ENCODE assay signal across 16 cellular contexts in genomic region chr2:241802806-241803318, GRCh38. TPM values are rescaled to one million over a fixed set of nuclear protein-coding genes. Genes with fewer than 3 reads are reported as not detected.
A peak's percentile ranks its signal among the peaks of the same experiment; 100 is the strongest.
DNase-seq lines count a peak whose midpoint lies in the region; ATAC-seq, FAIRE-seq and TF ChIP-seq lines count a peak whose summit lies in the region.
"Had no signal": no experiment of that assay in that cellular context is flagged by ENCODE, and none has a peak within 500 bp of the region (broad histone marks: within the 10 kb centered on the region; RNA-seq: fewer than 3 reads in every experiment).

No MANE protein-coding gene starts in this region.

- TF ChIP-seq RAD21 in HepG2 (CRISPR knock-in tag; IDR thresholded peaks at IDR 0.05) (no peak), K562 (CRISPR knock-in tag; conservative IDR thresholded peaks at IDR 0.05 in 1 of 2, IDR thresholded peaks at IDR 0.05 in 1 of 2) (no peak)

- H4K20me1 ChIP-seq in HepG2 (ENCODE audit: insufficient read depth, low read length) (no peaks in the 10 kb centered on the region), K562 (replicated peaks; ENCODE audit: control insufficient read depth, insufficient read depth, low read length) (no peaks in the 10 kb centered on the region)

- DNase-seq in HepG2 (ENCODE audit: low spot score) (no peak), right lobe of liver (no peak), K562 (ENCODE audit: extremely low read depth in 1 of 4, low spot score in 3 of 4) (peak in 1 of 4 experiments; percentile 7), lower lobe of right lung (peak; percentile 25), spleen (no peak), SKM-1 treated with dmso at 0.1 percent for 144 hours (lab: John Stamatoyannopoulos, UW; ENCODE audit: unreplicated experiment) (no peak)
- DNase-seq: cerebellar nuclear complex, NCI-H226 had no signal

- TF ChIP-seq CTCF in HepG2 (CRISPR knock-in tag; IDR thresholded peaks at IDR 0.05): no peak
- no peak for TF ChIP-seq CTCF in right lobe of liver (IDR thresholded peaks at IDR 0.05)
- TF ChIP-seq CTCF in K562 (IDR thresholded peaks at IDR 0.05 in 2 of 3, conservative IDR thresholded peaks at IDR 0.05 in 1 of 3; ENCODE audit: insufficient read depth in 2 of 3, low read depth in 1 of 3, low read length in 3 of 3): no peak
- no peak for TF ChIP-seq CTCF in lower lobe of right lung (IDR thresholded peaks at IDR 0.05)
- TF ChIP-seq CTCF in spleen (IDR thresholded peaks at IDR 0.05 in 8 of 11, conservative IDR thresholded peaks at IDR 0.05 in 3 of 11): no peak

- TF ChIP-seq POLR2A in HepG2 (IDR thresholded peaks at IDR 0.05; ENCODE audit: insufficient read depth in 1 of 2, low read depth in 2 of 2, low read length in 2 of 2) (no peak), right lobe of liver (IDR thresholded peaks at IDR 0.05) (no peak), K562 (conservative IDR thresholded peaks at IDR 0.05) (no peak), spleen (IDR thresholded peaks at IDR 0.05) (no peak)

- H3K36me3 ChIP-seq in HepG2 (replicated peaks in 1 of 2; ENCODE audit: control insufficient read depth in 1 of 2, insufficient read depth in 2 of 2, low read length in 2 of 2) (no peaks in the 10 kb centered on the region), right lobe of liver (no peaks in the 10 kb centered on the region), K562 (ENCODE audit: control insufficient read depth, insufficient read depth, low read length) (no peaks in the 10 kb centered on the region), lower lobe of right lung (no peaks in the 10 kb centered on the region), spleen (no peaks in the 10 kb centered on the region)
- H3K36me3 ChIP-seq: tibial nerve had no signal

- ATAC-seq in HepG2 (no peak), right lobe of liver (no peak), K562 (no peak), lower lobe of right lung (no peak), GM21515 (IDR thresholded peaks at IDR 0.05; ENCODE audit: unreplicated experiment) (no peak), GM21423 (IDR thresholded peaks at IDR 0.05; ENCODE audit: unreplicated experiment) (no peak)

- H3K4me1 ChIP-seq in HepG2 (ENCODE audit: insufficient read depth, low read length): peaks cover 29% of the 10 kb centered on the region
- peaks cover 0 to 6% (median 0%) of the 10 kb centered on the region in 4 donors for H3K4me1 ChIP-seq in right lobe of liver
- peaks cover 16 to 66% of the 10 kb centered on the region in 2 experiments for H3K4me1 ChIP-seq in K562 (replicated peaks in 1 of 2; ENCODE audit: control insufficient read depth in 2 of 2, insufficient read depth in 2 of 2, low read length in 2 of 2)
- H3K4me1 ChIP-seq in lower lobe of right lung: peaks cover 12% of the 10 kb centered on the region
- peaks cover 14 to 25% (median 22%) of the 10 kb centered on the region in 6 donors for H3K4me1 ChIP-seq in spleen

- H3K79me2 ChIP-seq in HepG2 (ENCODE audit: insufficient read depth, low read length) (no peaks in the 10 kb centered on the region), K562 (ENCODE audit: control insufficient read depth, insufficient read depth, low read length) (peaks cover 3% of the 10 kb centered on the region; the same call in 1 of the 3 replicates)
- H3K79me2 ChIP-seq: parathyroid adenoma had no signal

- no peak for FAIRE-seq in HepG2 (lab: Jason Lieb, UNC)
- no peak for FAIRE-seq in K562 (lab: Jason Lieb, UNC)
- FAIRE-seq: frontal cortex, H54 had no signal

- no peaks in the 10 kb centered on the region for H3K9me1 ChIP-seq in K562 (ENCODE audit: control insufficient read depth, insufficient read depth, low read length)

- H3K4me2 ChIP-seq in HepG2 (ENCODE audit: low read depth, low read length): no peak overlapping the region
- H3K4me2 ChIP-seq in K562 (ENCODE audit: insufficient read depth, low read length): peak overlapping the region; percentile 12

- BruUV-seq in HepG2 (replicated peaks; lab: Mats Ljungman, UMichigan): no TSS peak
- no TSS peak for BruUV-seq in K562 (replicated peaks; lab: Mats Ljungman, UMichigan)

- 90% methylated on average over 23 of the region's 23 CpGs for WGBS in HepG2 (ENCODE audit: low lambda C conversion rate)
- WGBS in right lobe of liver (ENCODE audit: insufficient coverage, low coverage, low lambda C conversion rate, missing lambda C conversion rate): no CpG with 5 or more reads among the region's 23 CpGs
- 90% methylated on average over 11 of the region's 23 CpGs for WGBS in K562 (ENCODE audit: insufficient coverage, low coverage, missing lambda C conversion rate)
- 37 to 62% (median 52%) methylated on average over 20 to 23 of the region's 23 CpGs for WGBS in spleen, 5 donors

- H3K9me3 ChIP-seq in HepG2 (ENCODE audit: low read length) (no peaks in the 10 kb centered on the region), right lobe of liver (no peaks in the 10 kb centered on the region), K562 (replicated peaks; ENCODE audit: control insufficient read depth, insufficient read depth, low read depth, low read length) (no peaks in the 10 kb centered on the region; the same call in 1 of the 2 replicates), lower lobe of right lung (no peaks in the 10 kb centered on the region), spleen (no peaks in the 10 kb centered on the region)
- H3K9me3 ChIP-seq: tibial nerve had no signal

- H3K4me3 ChIP-seq in HepG2 (replicated peaks in 1 of 3; ENCODE audit: insufficient read depth in 1 of 3, low read depth in 2 of 3, low read length in 3 of 3) (no peak overlapping the region), right lobe of liver (no peak overlapping the region), K562 (no peak overlapping the region), lower lobe of right lung (no peak overlapping the region), spleen (peak overlapping the region in 4 of 8 donors; percentile 45 to 74 (median 53))

- POLR2A ChIA-PET in HepG2 (lab: Yijun Ruan, JAX): interaction anchor here (2.8 kb wide), 1 partner anchor 30 kb away, joined by 26 read pairs; no protein-coding TSS in a partner anchor
- POLR2A ChIA-PET in K562 (lab: Yijun Ruan, JAX): no interaction called here

- in situ Hi-C loops in HepG2 (cut with HindIII; ENCODE audit: extremely low pct_ligation_motif_present, low pct_unique_long_range_greater_than_20kb): no loop called here
- in situ Hi-C loops in K562 (cut with MboI): no loop called here

- no peak overlapping the region for H3K9ac ChIP-seq in HepG2 (ENCODE audit: insufficient read depth, low read depth, low read length)
- peak overlapping the region in 1 of 2 experiments; percentile 68; a peak in 1 of 4 replicates for H3K9ac ChIP-seq in K562 (ENCODE audit: insufficient read depth in 1 of 2, low read depth in 2 of 2, low read length in 2 of 2)
- H3K9ac ChIP-seq: parathyroid adenoma had no signal

- H2AFZ ChIP-seq in HepG2 (ENCODE audit: low read length) (no peak overlapping the region), K562 (ENCODE audit: low read depth, low read length) (no peak overlapping the region)

- H3K27ac ChIP-seq in HepG2 (ENCODE audit: extremely low read length, insufficient read depth, low read length) (no peak overlapping the region), right lobe of liver (no peak overlapping the region), K562 (ENCODE audit: extremely low read depth, low read depth, low read length) (peak overlapping the region; percentile 75; the same call in 2 of the 3 replicates), lower lobe of right lung (no peak overlapping the region), spleen (peak overlapping the region in 1 of 8 donors; percentile 26)
- H3K27ac ChIP-seq: parathyroid adenoma, tibial nerve had no signal

- H3K27me3 ChIP-seq in HepG2 (ENCODE audit: control insufficient read depth in 1 of 2, insufficient read depth in 2 of 2, low read length in 2 of 2): no peaks in the 10 kb centered on the region
- H3K27me3 ChIP-seq in right lobe of liver: no peaks in the 10 kb centered on the region
- no peaks in the 10 kb centered on the region for H3K27me3 ChIP-seq in K562 (ENCODE audit: control insufficient read depth in 2 of 2, insufficient read depth in 2 of 2, low read length in 2 of 2)
- peaks cover 29% of the 10 kb centered on the region for H3K27me3 ChIP-seq in lower lobe of right lung (ENCODE audit: low read depth)
- peaks cover 0 to 34% (median 24%) of the 10 kb centered on the region in 7 donors for H3K27me3 ChIP-seq in spleen (replicated peaks in 1 of 7)

- TF ChIP-seq EP300 in HepG2 (IDR thresholded peaks at IDR 0.05; ENCODE audit: low read depth in 2 of 2, low read length in 2 of 2) (no peak), HepG2 (CRISPR knock-in tag; IDR thresholded peaks at IDR 0.05; ENCODE audit: borderline replicate concordance) (no peak), K562 (IDR thresholded peaks at IDR 0.05; ENCODE audit: low read length) (no peak)

- CTCF ChIA-PET in HepG2 (lab: Yijun Ruan, JAX; ENCODE audit: low intra/inter-chr PET ratio, low total read pairs): no interaction called here
- CTCF ChIA-PET in K562 (lab: Yijun Ruan, JAX; ENCODE audit: low intra/inter-chr PET ratio): no interaction called here

- intact Hi-C loops in HepG2 (cut with micrococcal nuclease; ENCODE audit: unreplicated experiment) (loop anchor here (5.0 kb wide), 1 partner anchor 976 kb away; no protein-coding TSS in a partner anchor), right lobe of liver (cut with DNase I) (no loop called here), K562 (cut with micrococcal nuclease) (no loop called here), lower lobe of right lung (cut with DNase I) (no loop called here), spleen (cut with DNase I; ENCODE audit: low total_unique reads) (no loop called here)

RNA-seq across cellular contexts. Expression of gene NEU4, which starts 6.1 kb away (rescaled TPM):
- total RNA-seq in HepG2 (2016; rRNA removed; fragmentation: Illumina TruSeq; extraction: Trizol) (104 and 107 TPM in 2 replicates), right lobe of liver (10 to 100 TPM; 16.8 to 87.1 (median 76.2) TPM), K562 (2014; rRNA removed) (not detected in 2 replicates), K562 (2014; rRNA removed; fragmentation: Illumina TruSeq; extraction: Trizol) (not detected in 2 replicates), K562 (2015; rRNA removed; fragmentation: Illumina TruSeq; extraction: Trizol) (not detected in 2 replicates), K562 (2021) (0.38 and 0.40 TPM in 2 replicates), lower lobe of right lung (not detected), spleen (1 to 10 TPM in 2 of 7 donors, under 1 TPM in 2, not detected in 3; 0.32 to 1.9 (median 0.85) TPM)
- 27.0 and 30.1 TPM in 2 replicates for total RNA-seq in HepG2 (2016; cell fraction: cytosol; rRNA removed; fragmentation: Illumina TruSeq; extraction: Trizol; ENCODE audit: low read depth)
- 108 and 118 TPM in 2 replicates for total RNA-seq in HepG2 (2016; cell fraction: insoluble cytoplasmic fraction; rRNA removed; fragmentation: Illumina TruSeq; extraction: Trizol)
- total RNA-seq in HepG2 (2016; cell fraction: membrane; rRNA removed; fragmentation: Illumina TruSeq; extraction: Trizol): 67.8 and 70.6 TPM in 2 replicates
- 43.9 and 53.0 TPM in 2 replicates for total RNA-seq in HepG2 (2016; cell fraction: nucleus; rRNA removed; fragmentation: Illumina TruSeq; extraction: Trizol)
- polyA plus RNA-seq in HepG2 (2011; rRNA removed) (53.5 and 71.4 TPM in 2 replicates), K562 (2011; rRNA removed) (0.12 TPM in 1 of 2 replicates, not detected in the other), K562 (2014; fragmentation: Illumina TruSeq; extraction: Trizol) (not detected in 2 replicates), K562 (2014; fragmentation: Nextera tagmentation; extraction: Ambion mirVana) (not detected), K562 (2014; rRNA removed) (0.01 TPM in 1 of 2 replicates, not detected in the other), spleen (under 1 TPM; 0.04 to 0.22 (median 0.08) TPM)
- polyA plus RNA-seq in HepG2 (2011; cell fraction: cytosol; rRNA removed): 52.8 and 126 TPM in 2 replicates
- polyA plus RNA-seq in HepG2 (2011; cell fraction: nucleus; rRNA removed): 167 and 187 TPM in 2 replicates
- polyA plus RNA-seq in HepG2 (2012): 34.5 and 40.6 TPM in 2 replicates
- polyA plus RNA-seq in HepG2 (2016; cell fraction: cytosol; fragmentation: Illumina TruSeq; extraction: Trizol; ENCODE audit: low read depth): 23.8 and 25.7 TPM in 2 replicates
- 96.8 and 121 TPM in 2 replicates for polyA plus RNA-seq in HepG2 (2016; cell fraction: insoluble cytoplasmic fraction; fragmentation: Illumina TruSeq; extraction: Trizol; ENCODE audit: low read depth)
- 48.5 and 51.3 TPM in 2 replicates for polyA plus RNA-seq in HepG2 (2016; cell fraction: membrane; fragmentation: Illumina TruSeq; extraction: Trizol; ENCODE audit: low read depth)
- 84.0 and 95.2 TPM in 2 replicates for polyA plus RNA-seq in HepG2 (2016; cell fraction: nucleus; fragmentation: Illumina TruSeq; extraction: Trizol; ENCODE audit: insufficient read depth, low read depth)
- 114 TPM in 1 of 2 replicates, not detected in the other for polyA minus RNA-seq in HepG2 (2011; rRNA and poly(A)+ RNA removed; ENCODE audit: low replicate concordance)
- polyA minus RNA-seq in HepG2 (2011; cell fraction: cytosol; rRNA and poly(A)+ RNA removed): 45.5 and 50.7 TPM in 2 replicates
- 32.4 and 35.0 TPM in 2 replicates for polyA minus RNA-seq in HepG2 (2011; cell fraction: nucleus; rRNA and poly(A)+ RNA removed)
- total RNA-seq in K562 (2011; cell fraction: chromatin; rRNA removed; ENCODE audit: low replicate concordance): 1.3 TPM in 1 of 2 replicates, not detected in the other
- total RNA-seq in K562 (2011; cell fraction: nucleolus; rRNA removed): 0.50 and 0.66 TPM in 2 replicates
- total RNA-seq in K562 (2011; cell fraction: nucleoplasm; rRNA removed): 0.29 and 1.1 TPM in 2 replicates
- 0.12 and 0.21 TPM in 2 replicates for polyA plus RNA-seq in K562 (2011; cell fraction: cytosol; rRNA removed)
- 0.14 and 0.65 TPM in 2 replicates for polyA plus RNA-seq in K562 (2011; cell fraction: nucleus; rRNA removed)
- 0.55 and 1.1 TPM in 2 replicates for polyA plus RNA-seq in K562 (2012)
- polyA minus RNA-seq in K562 (2011; rRNA and poly(A)+ RNA removed): not detected in 2 replicates
- not detected in 2 replicates for polyA minus RNA-seq in K562 (2011; cell fraction: cytosol; rRNA and poly(A)+ RNA removed)
- polyA minus RNA-seq in K562 (2011; cell fraction: nucleus; rRNA and poly(A)+ RNA removed): 0.27 TPM in 1 of 2 replicates, not detected in the other
- total RNA-seq: LHCN-M2 had no signal
- polyA plus RNA-seq: BJ had no signal

RNA-seq across cellular contexts. Expression of gene GAL3ST2, which starts 26.2 kb away (rescaled TPM):
- total RNA-seq in HepG2 (2016; rRNA removed; fragmentation: Illumina TruSeq; extraction: Trizol): 0.20 and 0.72 TPM in 2 replicates
- 0.30 TPM in 1 of 2 replicates, not detected in the other for total RNA-seq in HepG2 (2016; cell fraction: cytosol; rRNA removed; fragmentation: Illumina TruSeq; extraction: Trizol; ENCODE audit: low read depth)
- total RNA-seq in HepG2 (2016; cell fraction: insoluble cytoplasmic fraction; rRNA removed; fragmentation: Illumina TruSeq; extraction: Trizol): 0.32 and 0.36 TPM in 2 replicates
- total RNA-seq in HepG2 (2016; cell fraction: membrane; rRNA removed; fragmentation: Illumina TruSeq; extraction: Trizol): 0.34 and 0.52 TPM in 2 replicates
- 0.72 and 0.75 TPM in 2 replicates for total RNA-seq in HepG2 (2016; cell fraction: nucleus; rRNA removed; fragmentation: Illumina TruSeq; extraction: Trizol)
- 0.17 and 0.30 TPM in 2 replicates for polyA plus RNA-seq in HepG2 (2011; rRNA removed)
- polyA plus RNA-seq in HepG2 (2011; cell fraction: cytosol; rRNA removed): 0.14 and 0.27 TPM in 2 replicates
- polyA plus RNA-seq in HepG2 (2011; cell fraction: nucleus; rRNA removed): 4.0 and 5.9 TPM in 2 replicates
- 0.87 and 1.1 TPM in 2 replicates for polyA plus RNA-seq in HepG2 (2012)
- 0.07 TPM in 1 of 2 replicates, not detected in the other for polyA plus RNA-seq in HepG2 (2016; cell fraction: cytosol; fragmentation: Illumina TruSeq; extraction: Trizol; ENCODE audit: low read depth)
- 0.29 and 0.79 TPM in 2 replicates for polyA plus RNA-seq in HepG2 (2016; cell fraction: insoluble cytoplasmic fraction; fragmentation: Illumina TruSeq; extraction: Trizol; ENCODE audit: low read depth)
- 0.31 and 0.40 TPM in 2 replicates for polyA plus RNA-seq in HepG2 (2016; cell fraction: membrane; fragmentation: Illumina TruSeq; extraction: Trizol; ENCODE audit: low read depth)
- polyA plus RNA-seq in HepG2 (2016; cell fraction: nucleus; fragmentation: Illumina TruSeq; extraction: Trizol; ENCODE audit: insufficient read depth, low read depth): 2.5 and 3.4 TPM in 2 replicates
- 2.6 TPM in 1 of 2 replicates, not detected in the other for polyA minus RNA-seq in HepG2 (2011; rRNA and poly(A)+ RNA removed; ENCODE audit: low replicate concordance)
- 1.1 and 1.4 TPM in 2 replicates for polyA minus RNA-seq in HepG2 (2011; cell fraction: cytosol; rRNA and poly(A)+ RNA removed)
- polyA minus RNA-seq in HepG2 (2011; cell fraction: nucleus; rRNA and poly(A)+ RNA removed): 1.9 and 2.1 TPM in 2 replicates
- total RNA-seq in right lobe of liver: under 1 TPM in 3 of 6 experiments, not detected in 3; 0.53 to 0.83 (median 0.70) TPM
- 0.51 and 1.8 TPM in 2 replicates for total RNA-seq in K562 (2011; cell fraction: chromatin; rRNA removed; ENCODE audit: low replicate concordance)
- 1.8 and 2.2 TPM in 2 replicates for total RNA-seq in K562 (2011; cell fraction: nucleolus; rRNA removed)
- 1.1 TPM in 1 of 2 replicates, not detected in the other for total RNA-seq in K562 (2011; cell fraction: nucleoplasm; rRNA removed)
- total RNA-seq in K562 (2014; rRNA removed): 0.61 TPM in 1 of 2 replicates, not detected in the other
- total RNA-seq in K562 (2014; rRNA removed; fragmentation: Illumina TruSeq; extraction: Trizol): not detected in 2 replicates
- total RNA-seq in K562 (2015; rRNA removed; fragmentation: Illumina TruSeq; extraction: Trizol): not detected in 2 replicates
- total RNA-seq in K562 (2021): 0.31 and 0.42 TPM in 2 replicates
- polyA plus RNA-seq in K562 (2011; rRNA removed): 0.08 TPM in 1 of 2 replicates, not detected in the other
- polyA plus RNA-seq in K562 (2011; cell fraction: cytosol; rRNA removed): not detected in 2 replicates
- 0.15 and 0.43 TPM in 2 replicates for polyA plus RNA-seq in K562 (2011; cell fraction: nucleus; rRNA removed)
- polyA plus RNA-seq in K562 (2012): 0.90 and 1.00 TPM in 2 replicates
- polyA plus RNA-seq in K562 (2014; fragmentation: Illumina TruSeq; extraction: Trizol): not detected in 2 replicates
- not detected for polyA plus RNA-seq in K562 (2014; fragmentation: Nextera tagmentation; extraction: Ambion mirVana)
- 0.38 TPM in 1 of 2 replicates, not detected in the other for polyA plus RNA-seq in K562 (2014; rRNA removed)
- not detected in 2 replicates for polyA minus RNA-seq in K562 (2011; rRNA and poly(A)+ RNA removed)
- polyA minus RNA-seq in K562 (2011; cell fraction: cytosol; rRNA and poly(A)+ RNA removed): not detected in 2 replicates
- 0.33 and 0.67 TPM in 2 replicates for polyA minus RNA-seq in K562 (2011; cell fraction: nucleus; rRNA and poly(A)+ RNA removed)
- total RNA-seq in lower lobe of right lung: not detected
- under 1 TPM in 2 of 7 donors, not detected in 5; 0.25 to 0.85 TPM for total RNA-seq in spleen
- polyA plus RNA-seq in spleen: not detected
- total RNA-seq: LHCN-M2 had no signal
- polyA plus RNA-seq: BJ had no signal

RNA-seq across cellular contexts. Expression of gene PDCD1, which starts 55.8 kb away (rescaled TPM):
- total RNA-seq in HepG2 (2016; rRNA removed; fragmentation: Illumina TruSeq; extraction: Trizol) (not detected in 2 replicates), right lobe of liver (under 1 TPM in 3 of 6 experiments, not detected in 3; 0.19 to 0.61 (median 0.20) TPM), K562 (2014; rRNA removed) (1.3 and 2.0 TPM in 2 replicates), K562 (2014; rRNA removed; fragmentation: Illumina TruSeq; extraction: Trizol) (0.15 TPM in 1 of 2 replicates, not detected in the other), K562 (2015; rRNA removed; fragmentation: Illumina TruSeq; extraction: Trizol) (0.25 and 0.53 TPM in 2 replicates), K562 (2021) (0.87 and 1.0 TPM in 2 replicates), lower lobe of right lung (1.4 TPM), spleen (1 to 10 TPM; 3.1 to 7.9 (median 5.4) TPM)
- not detected in 2 replicates for total RNA-seq in HepG2 (2016; cell fraction: cytosol; rRNA removed; fragmentation: Illumina TruSeq; extraction: Trizol; ENCODE audit: low read depth)
- total RNA-seq in HepG2 (2016; cell fraction: insoluble cytoplasmic fraction; rRNA removed; fragmentation: Illumina TruSeq; extraction: Trizol): 0.11 TPM in 1 of 2 replicates, not detected in the other
- 0.09 TPM in 1 of 2 replicates, not detected in the other for total RNA-seq in HepG2 (2016; cell fraction: membrane; rRNA removed; fragmentation: Illumina TruSeq; extraction: Trizol)
- total RNA-seq in HepG2 (2016; cell fraction: nucleus; rRNA removed; fragmentation: Illumina TruSeq; extraction: Trizol): 0.59 TPM in 1 of 2 replicates, not detected in the other
- polyA plus RNA-seq in HepG2 (2011; rRNA removed) (0.04 and 0.31 TPM in 2 replicates), K562 (2011; rRNA removed) (2.3 and 2.5 TPM in 2 replicates), K562 (2014; fragmentation: Illumina TruSeq; extraction: Trizol) (0.28 and 0.90 TPM in 2 replicates), K562 (2014; fragmentation: Nextera tagmentation; extraction: Ambion mirVana) (not detected), K562 (2014; rRNA removed) (1.1 TPM in 2 replicates), spleen (1 to 10 TPM; 2.7 to 7.3 (median 5.2) TPM)
- 0.15 and 0.24 TPM in 2 replicates for polyA plus RNA-seq in HepG2 (2011; cell fraction: cytosol; rRNA removed)
- polyA plus RNA-seq in HepG2 (2011; cell fraction: nucleus; rRNA removed): 0.18 and 0.19 TPM in 2 replicates
- polyA plus RNA-seq in HepG2 (2012): not detected in 2 replicates
- polyA plus RNA-seq in HepG2 (2016; cell fraction: cytosol; fragmentation: Illumina TruSeq; extraction: Trizol; ENCODE audit: low read depth): 0.41 TPM in 1 of 2 replicates, not detected in the other
- polyA plus RNA-seq in HepG2 (2016; cell fraction: insoluble cytoplasmic fraction; fragmentation: Illumina TruSeq; extraction: Trizol; ENCODE audit: low read depth): not detected in 2 replicates
- polyA plus RNA-seq in HepG2 (2016; cell fraction: membrane; fragmentation: Illumina TruSeq; extraction: Trizol; ENCODE audit: low read depth): not detected in 2 replicates
- polyA plus RNA-seq in HepG2 (2016; cell fraction: nucleus; fragmentation: Illumina TruSeq; extraction: Trizol; ENCODE audit: insufficient read depth, low read depth): not detected in 2 replicates
- 0.70 TPM in 1 of 2 replicates, not detected in the other for polyA minus RNA-seq in HepG2 (2011; rRNA and poly(A)+ RNA removed; ENCODE audit: low replicate concordance)
- not detected in 2 replicates for polyA minus RNA-seq in HepG2 (2011; cell fraction: cytosol; rRNA and poly(A)+ RNA removed)
- polyA minus RNA-seq in HepG2 (2011; cell fraction: nucleus; rRNA and poly(A)+ RNA removed): not detected in 2 replicates
- total RNA-seq in K562 (2011; cell fraction: chromatin; rRNA removed; ENCODE audit: low replicate concordance): 0.88 and 5.3 TPM in 2 replicates
- total RNA-seq in K562 (2011; cell fraction: nucleolus; rRNA removed): 7.6 and 13.2 TPM in 2 replicates
- total RNA-seq in K562 (2011; cell fraction: nucleoplasm; rRNA removed): 4.0 and 4.3 TPM in 2 replicates
- polyA plus RNA-seq in K562 (2011; cell fraction: cytosol; rRNA removed): 3.0 and 16.0 TPM in 2 replicates
- 1.8 and 6.6 TPM in 2 replicates for polyA plus RNA-seq in K562 (2011; cell fraction: nucleus; rRNA removed)
- 1.0 and 1.2 TPM in 2 replicates for polyA plus RNA-seq in K562 (2012)
- polyA minus RNA-seq in K562 (2011; rRNA and poly(A)+ RNA removed): 0.18 and 0.56 TPM in 2 replicates
- polyA minus RNA-seq in K562 (2011; cell fraction: cytosol; rRNA and poly(A)+ RNA removed): 1.8 and 2.1 TPM in 2 replicates
- 0.56 and 0.94 TPM in 2 replicates for polyA minus RNA-seq in K562 (2011; cell fraction: nucleus; rRNA and poly(A)+ RNA removed)
- total RNA-seq: LHCN-M2 had no signal
- polyA plus RNA-seq: BJ had no signal

Comparison
In these comparisons a context has a peak if more than half of its experiments do, and no peak if none do; other contexts are left out.
1. RNA of gene NEU4, which starts 6.1 kb away (total RNA-seq): 27.0 to 118 TPM in HepG2 and 16.8 to 87.1 TPM in right lobe of liver; 0.32 to 1.9 TPM in spleen, 0.29 to 1.3 TPM in K562 and not detected in lower lobe of right lung (single experiment); every median in the first group is over 4 times any median in the second.
2. Of the 241 proteins assayed by ChIP-seq in both HepG2 and K562: peak only in HepG2: GABPB1; only in K562: ZNF263; in both: none; in neither: 239.